Comparison of ENCODE assay signal across 23 cellular contexts in the genomic region with DNA sequence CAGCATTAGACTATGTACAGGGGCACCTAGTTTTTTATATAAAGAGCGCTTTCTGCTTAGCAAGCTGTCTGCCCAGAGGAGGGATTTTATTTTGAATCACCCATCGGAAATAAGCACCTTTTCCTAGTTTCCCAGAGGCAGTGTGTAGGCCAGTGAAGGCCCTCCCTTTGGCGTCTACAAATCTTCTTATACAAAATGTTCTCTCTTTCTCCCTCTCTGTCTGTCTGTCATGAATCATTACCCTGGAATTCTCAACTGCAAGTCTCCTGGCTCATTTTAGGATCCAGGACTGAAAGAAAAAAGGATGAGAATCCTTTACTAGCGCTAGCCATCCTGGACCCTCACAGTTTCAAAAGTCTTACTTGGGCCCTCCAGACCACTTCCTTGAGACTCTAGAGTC.
DNase-seq lines count a peak whose midpoint lies in the region; ATAC-seq and TF ChIP-seq lines count a peak whose summit lies in the region.
"Had no signal": no experiment of that assay in that cellular context is flagged by ENCODE, and none has a peak within 500 bp of the region (broad histone marks: within the 10 kb centered on the region; RNA-seq: fewer than 3 reads in every experiment).

No MANE protein-coding gene starts in this region.

- intact Hi-C loops in activated CD8-positive, alpha-beta T cell treated with anti-CD3 and anti-CD28 coated beads for 36 hours (cut with micrococcal nuclease), result no loop called here
- intact Hi-C loops in OCI-LY7 (cut with micrococcal nuclease; ENCODE audit: unreplicated experiment), result no loop called here

- CTCF ChIA-PET in activated CD8-positive, alpha-beta T cell treated with anti-CD3 and anti-CD28 coated beads for 36 hours (lab: Charles Lee), result no interaction called here
- CTCF ChIA-PET in OCI-LY7 (lab: Charles Lee; ENCODE audit: unreplicated experiment), result no interaction called here

- no peaks in the 10 kb centered on the region for H3K27me3 Mint-ChIP-seq in activated CD8-positive, alpha-beta T cell treated with anti-CD3 and anti-CD28 coated beads for 36 hours
- H3K27me3 Mint-ChIP-seq in natural killer cell treated with Interleukin-12 subunit alpha and Interleukin-12 subunit beta and Interleukin-15 and Interleukin-18, amount 100 ng/mL, for 72 hours, result no peaks in the 10 kb centered on the region
- H3K27me3 Mint-ChIP-seq: activated CD4-positive, alpha-beta memory T cell treated with anti-CD3 and anti-CD28 coated beads for 36 hours; activated naive CD8-positive, alpha-beta T cell treated with anti-CD3 and anti-CD28 coated beads, Interleukin-2, amount 50 U/mL, for 24 hours had no signal

- H3K4me1 ChIP-seq in neuronal stem cell (ENCODE audit: control insufficient read depth in 2 of 2, insufficient read depth in 1 of 2, low read depth in 1 of 2, low read length in 2 of 2) (no peaks in the 10 kb centered on the region), OCI-LY7 (ENCODE audit: insufficient read depth, low read length, poor library complexity, severe bottlenecking) (no peaks in the 10 kb centered on the region)
- H3K4me1 ChIP-seq: BLaER1, spleen had no signal

- H4K91ac ChIP-seq in neuronal stem cell (ENCODE audit: low read depth, low read length, poor library complexity), result no peak overlapping the region

- no peak overlapping the region for H3K27ac Mint-ChIP-seq in activated CD8-positive, alpha-beta T cell treated with anti-CD3 and anti-CD28 coated beads for 36 hours
- H3K27ac Mint-ChIP-seq in natural killer cell treated with Interleukin-12 subunit alpha and Interleukin-12 subunit beta and Interleukin-15 and Interleukin-18, amount 100 ng/mL, for 72 hours, result no peak overlapping the region
- H3K27ac Mint-ChIP-seq: activated CD4-positive, alpha-beta memory T cell treated with anti-CD3 and anti-CD28 coated beads for 36 hours; activated naive CD8-positive, alpha-beta T cell treated with anti-CD3 and anti-CD28 coated beads, Interleukin-2, amount 50 U/mL, for 24 hours; immature natural killer cell; WTC11 had no signal

- H3K4ac ChIP-seq in neuronal stem cell (ENCODE audit: low read length), result no peak overlapping the region

- no peaks in the 10 kb centered on the region for H3K36me3 Mint-ChIP-seq in activated CD8-positive, alpha-beta T cell treated with anti-CD3 and anti-CD28 coated beads for 36 hours (ENCODE audit: low read depth)
- no peaks in the 10 kb centered on the region for H3K36me3 Mint-ChIP-seq in natural killer cell treated with Interleukin-12 subunit alpha and Interleukin-12 subunit beta and Interleukin-15 and Interleukin-18, amount 100 ng/mL, for 72 hours
- H3K36me3 Mint-ChIP-seq: activated CD4-positive, alpha-beta memory T cell treated with anti-CD3 and anti-CD28 coated beads for 36 hours; immature natural killer cell had no signal

- POLR2A ChIA-PET in activated CD8-positive, alpha-beta T cell treated with anti-CD3 and anti-CD28 coated beads for 36 hours (lab: Charles Lee), result no interaction called here
- POLR2A ChIA-PET in OCI-LY7 (lab: Charles Lee), result no interaction called here

- H3K27ac ChIP-seq in neuronal stem cell (replicated peaks; ENCODE audit: low read length) (no peak overlapping the region), OCI-LY7 (ENCODE audit: low read depth, low read length, poor library complexity, severe bottlenecking) (no peak overlapping the region)
- H3K27ac ChIP-seq: BLaER1, HL-60, RWPE1, spleen, thoracic aorta had no signal

- H4K20me1 ChIP-seq in OCI-LY7 (ENCODE audit: insufficient read depth, low read length), result no peaks in the 10 kb centered on the region
- H4K20me1 ChIP-seq: BLaER1 had no signal

- no peak overlapping the region for H2AK5ac ChIP-seq in neuronal stem cell (ENCODE audit: low read depth, low read length)

- no peak overlapping the region for H3K4me3 Mint-ChIP-seq in activated CD8-positive, alpha-beta T cell treated with anti-CD3 and anti-CD28 coated beads for 36 hours
- no peak overlapping the region for H3K4me3 Mint-ChIP-seq in natural killer cell treated with Interleukin-12 subunit alpha and Interleukin-12 subunit beta and Interleukin-15 and Interleukin-18, amount 100 ng/mL, for 72 hours
- H3K4me3 Mint-ChIP-seq: activated CD4-positive, alpha-beta memory T cell treated with anti-CD3 and anti-CD28 coated beads for 36 hours; activated naive CD8-positive, alpha-beta T cell treated with anti-CD3 and anti-CD28 coated beads, Interleukin-2, amount 50 U/mL, for 24 hours; immature natural killer cell; WTC11 had no signal

- no peaks in the 10 kb centered on the region for H3K4me1 Mint-ChIP-seq in activated CD8-positive, alpha-beta T cell treated with anti-CD3 and anti-CD28 coated beads for 36 hours (ENCODE audit: low read depth)
- no peaks in the 10 kb centered on the region for H3K4me1 Mint-ChIP-seq in natural killer cell treated with Interleukin-12 subunit alpha and Interleukin-12 subunit beta and Interleukin-15 and Interleukin-18, amount 100 ng/mL, for 72 hours (ENCODE audit: low read depth in 2 of 2)
- H3K4me1 Mint-ChIP-seq: activated naive CD8-positive, alpha-beta T cell treated with anti-CD3 and anti-CD28 coated beads, Interleukin-2, amount 50 U/mL, for 24 hours; immature natural killer cell had no signal

- no CpG with 5 or more reads among the region's 4 CpGs for whole genome bisulfite sequencing in neuronal stem cell (ENCODE audit: extremely low coverage in 2 of 2, insufficient read length in 2 of 2, insufficient replicate concordance in 1 of 2), 2 donors

- no peak for TF ChIP-seq CTCF in fibroblast of mammary gland (conservative IDR thresholded peaks at IDR 0.05; ENCODE audit: control insufficient read depth, insufficient read depth, low read depth, low read length)
- no peak for TF ChIP-seq CTCF in activated CD8-positive, alpha-beta T cell treated with anti-CD3 and anti-CD28 coated beads for 36 hours (IDR thresholded peaks at IDR 0.05)
- TF ChIP-seq CTCF in OCI-LY7 (conservative IDR thresholded peaks at IDR 0.05; ENCODE audit: low read length), result no peak

- no peaks in the 10 kb centered on the region for H3K79me2 ChIP-seq in OCI-LY7 (ENCODE audit: insufficient read depth, low read depth, low read length)

- H3K27me3 ChIP-seq in neuronal stem cell (ENCODE audit: control insufficient read depth in 3 of 3, insufficient read depth in 3 of 3, low read depth in 1 of 3, low read length in 3 of 3), result no peaks in the 10 kb centered on the region
- H3K27me3 ChIP-seq: BLaER1, MG63, spleen had no signal

- H4K8ac ChIP-seq in neuronal stem cell (ENCODE audit: low read depth, low read length), result no peak overlapping the region

- no peak overlapping the region for H3K4me3 ChIP-seq in fibroblast of mammary gland (ENCODE audit: control insufficient read depth, low read depth, low read length)
- H3K4me3 ChIP-seq in neuronal stem cell (ENCODE audit: low read length in 2 of 2), result no peak overlapping the region
- H3K4me3 ChIP-seq in OCI-LY7 (ENCODE audit: low read depth, low read length, poor library complexity, severe bottlenecking), result no peak overlapping the region
- H3K4me3 ChIP-seq: BLaER1, MG63, spleen, thoracic aorta had no signal

- H3K36me3 ChIP-seq in neuronal stem cell (replicated peaks in 1 of 2; ENCODE audit: control insufficient read depth in 2 of 2, insufficient read depth in 2 of 2, low read length in 2 of 2) (no peaks in the 10 kb centered on the region), OCI-LY7 (ENCODE audit: insufficient read depth, low read length) (no peaks in the 10 kb centered on the region)
- H3K36me3 ChIP-seq: BLaER1, MG63, spleen, thoracic aorta had no signal

- no peak overlapping the region for H3K4me2 ChIP-seq in neuronal stem cell (ENCODE audit: insufficient read depth, low read length, poor library complexity, severe bottlenecking)
- H3K4me2 ChIP-seq in OCI-LY7 (ENCODE audit: low read length), result no peak overlapping the region
- H3K4me2 ChIP-seq: BLaER1 had no signal

- no peak overlapping the region for H3K18ac ChIP-seq in neuronal stem cell (ENCODE audit: low read length)

- no peak overlapping the region for H3K23ac ChIP-seq in neuronal stem cell (ENCODE audit: low read depth, low read length, poor library complexity)

- H3K9me2 ChIP-seq in OCI-LY7 (ENCODE audit: insufficient read depth, low read length), result no peaks in the 10 kb centered on the region

- H2AFZ ChIP-seq in neuronal stem cell (ENCODE audit: low read length), result peak overlapping the region; percentile 75
- H2AFZ ChIP-seq in OCI-LY7 (ENCODE audit: low read length), result no peak overlapping the region

- BruUV-seq in OCI-LY7 (replicated peaks; lab: Mats Ljungman, UMichigan), result no TSS peak

- DNase-seq in COLO829 (ENCODE audit: low spot score) (peak; percentile 70), RPMI7951 (ENCODE audit: low read depth) (peak; percentile 3), fibroblast of mammary gland (ENCODE audit: low read depth) (peak; percentile 64), neuronal stem cell (ENCODE audit: low spot score) (no peak), OCI-LY7 (ENCODE audit: low spot score) (no peak), AML-193 (lab: John Stamatoyannopoulos, UW) (no peak)
- DNase-seq in activated CD8-positive, alpha-beta T cell treated with anti-CD3 and anti-CD28 coated beads for 36 hours, result no peak
- DNase-seq in natural killer cell treated with Interleukin-12 subunit alpha and Interleukin-12 subunit beta and Interleukin-15 and Interleukin-18, amount 100 ng/mL, for 72 hours (ENCODE audit: low spot score), result no peak
- DNase-seq: activated CD4-positive, alpha-beta memory T cell treated with anti-CD3 and anti-CD28 coated beads for 36 hours; activated gamma-delta T cell; activated naive CD8-positive, alpha-beta T cell treated with anti-CD3 and anti-CD28 coated beads, Interleukin-2, amount 50 U/mL, for 24 hours; activated T-cell treated with anti-CD3 and anti-CD28 coated beads for 4 hours; immature natural killer cell; MG63; NCI-H1436; spleen; stimulated activated CD4-positive, alpha-beta T cell treated with anti-CD3 and anti-CD28 coated beads, Interleukin-4, amount 100 ng/mL, for 1 hour; stimulated activated naive CD4-positive, alpha-beta T cell had no signal

- H3K9me3 ChIP-seq in neuronal stem cell (replicated peaks in 1 of 2; ENCODE audit: control insufficient read depth in 2 of 2, insufficient read depth in 1 of 2, low read depth in 1 of 2, low read length in 2 of 2), result no peaks in the 10 kb centered on the region
- H3K9me3 ChIP-seq in OCI-LY7 (ENCODE audit: low read length), result no peaks in the 10 kb centered on the region
- H3K9me3 ChIP-seq: BLaER1, MG63, thoracic aorta had no signal

- no peak for ATAC-seq in activated CD8-positive, alpha-beta T cell treated with anti-CD3 and anti-CD28 coated beads for 36 hours
- no peak for ATAC-seq in natural killer cell treated with Interleukin-12 subunit alpha and Interleukin-12 subunit beta and Interleukin-15 and Interleukin-18, amount 100 ng/mL, for 72 hours
- ATAC-seq: activated naive CD8-positive, alpha-beta T cell treated with anti-CD3 and anti-CD28 coated beads, Interleukin-2, amount 50 U/mL, for 24 hours; WTC11 had no signal

- no peak overlapping the region for H2BK15ac ChIP-seq in neuronal stem cell (ENCODE audit: low read length)

- no peak overlapping the region for H2BK12ac ChIP-seq in neuronal stem cell (ENCODE audit: low read length)

- H3K9ac ChIP-seq in neuronal stem cell (ENCODE audit: low read depth, low read length, poor library complexity), result no peak overlapping the region
- H3K9ac ChIP-seq: BLaER1 had no signal

- H3K79me1 ChIP-seq in neuronal stem cell (ENCODE audit: low read depth, low read length), result no peaks in the 10 kb centered on the region

- H3K14ac ChIP-seq in neuronal stem cell (ENCODE audit: low read length), result no peak overlapping the region

- no peak overlapping the region for H2BK5ac ChIP-seq in neuronal stem cell (ENCODE audit: low read length)

- peaks cover 2% of the 10 kb centered on the region for H3K9me3 Mint-ChIP-seq in activated CD8-positive, alpha-beta T cell treated with anti-CD3 and anti-CD28 coated beads for 36 hours
- H3K9me3 Mint-ChIP-seq in natural killer cell treated with Interleukin-12 subunit alpha and Interleukin-12 subunit beta and Interleukin-15 and Interleukin-18, amount 100 ng/mL, for 72 hours, result peaks cover 9% of the 10 kb centered on the region
- H3K9me3 Mint-ChIP-seq: activated CD4-positive, alpha-beta memory T cell treated with anti-CD3 and anti-CD28 coated beads for 36 hours had no signal

- H2BK120ac ChIP-seq in neuronal stem cell (ENCODE audit: low read depth, low read length), result no peak overlapping the region

Comparison
In these comparisons a context has a peak if more than half of its experiments do, and no peak if none do; other contexts are left out.
1. DNase-seq: peak in COLO829 (single experiment), RPMI7951 (single experiment) and fibroblast of mammary gland (single experiment); none in neuronal stem cell (single experiment), activated CD8-positive, alpha-beta T cell treated with anti-CD3 and anti-CD28 coated beads for 36 hours (single experiment), natural killer cell treated with Interleukin-12 subunit alpha and Interleukin-12 subunit beta and Interleukin-15 and Interleukin-18, amount 100 ng/mL, for 72 hours (single experiment), OCI-LY7 (single experiment) and AML-193 (0 of 2).